ENCODE assay signal across 23 cellular contexts in the genomic region with DNA sequence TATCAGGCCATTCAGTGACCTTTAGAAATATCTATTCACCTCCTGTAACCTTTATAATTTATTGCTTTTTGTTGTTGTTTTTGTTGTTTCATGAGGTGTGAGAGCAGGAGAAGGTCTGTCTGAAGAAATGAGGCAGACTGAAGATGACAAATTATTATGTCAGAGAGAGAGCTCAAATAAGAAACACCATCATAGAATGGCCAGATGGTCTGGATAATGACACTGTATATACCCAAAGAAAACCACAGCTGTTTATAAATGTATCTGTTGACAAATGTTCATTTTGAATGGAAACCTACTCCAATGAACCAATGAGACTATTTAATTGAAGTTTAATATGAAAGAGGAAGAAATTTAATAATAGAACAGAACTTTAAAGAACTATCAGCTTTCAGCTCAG.
DNase-seq lines count a peak whose midpoint lies in the region; ATAC-seq and TF ChIP-seq lines count a peak whose summit lies in the region.
"Had no signal": no experiment of that assay in that cellular context is flagged by ENCODE, and none has a peak within 500 bp of the region (broad histone marks: within the 10 kb centered on the region; RNA-seq: fewer than 3 reads in every experiment).

No MANE protein-coding gene starts in this region.

- no peak overlapping the region for H3K4me3 ChIP-seq in upper lobe of right lung
- H3K4me3 ChIP-seq: PC-9 had no signal

- H3K4me1 Mint-ChIP-seq in chondrocyte (ENCODE audit: low read depth) = no peaks in the 10 kb centered on the region
- H3K4me1 Mint-ChIP-seq: T-cell had no signal

- no peak overlapping the region for H3K27ac ChIP-seq in upper lobe of right lung
- H3K27ac ChIP-seq: HL-60, PC-9 had no signal

- H3K4me1 ChIP-seq in upper lobe of right lung = no peaks in the 10 kb centered on the region

- H3K27me3 Mint-ChIP-seq in chondrocyte (ENCODE audit: low read depth) = peaks cover 4% of the 10 kb centered on the region
- H3K27me3 Mint-ChIP-seq: T-cell had no signal

- no peaks in the 10 kb centered on the region for H3K27me3 ChIP-seq in upper lobe of right lung

- H3K27ac Mint-ChIP-seq in chondrocyte (ENCODE audit: unreplicated experiment) = no peak overlapping the region
- H3K27ac Mint-ChIP-seq: T-cell had no signal

- no peak overlapping the region for H3K4me3 Mint-ChIP-seq in chondrocyte (ENCODE audit: unreplicated experiment)
- H3K4me3 Mint-ChIP-seq: T-cell had no signal

- no peaks in the 10 kb centered on the region for H3K36me3 ChIP-seq in upper lobe of right lung

- intact Hi-C loops in upper lobe of right lung (cut with DNase I) = no loop called here

- H3K9me3 ChIP-seq in upper lobe of right lung = no peaks in the 10 kb centered on the region

- TF ChIP-seq CTCF in chondrocyte (IDR thresholded peaks at IDR 0.05) (no peak), upper lobe of right lung (IDR thresholded peaks at IDR 0.05) (no peak)

- DNase-seq in DMS 273 treated with DMSO at 0.1 percent for 48 hours (lab: John Stamatoyannopoulos, UW) = peak; percentile 82
- peak; percentile 89 for DNase-seq in NCI-H1694 (lab: John Stamatoyannopoulos, UW)
- DNase-seq in NCI-H69 (lab: John Stamatoyannopoulos, UW) = peak; percentile 81
- peak; percentile 48 for DNase-seq in myocyte (ENCODE audit: low read depth)
- DNase-seq in MV-4-11 (lab: John Stamatoyannopoulos, UW) = no peak
- DNase-seq in chondrocyte (ENCODE audit: low spot score) = no peak
- no peak for DNase-seq in upper lobe of right lung
- DNase-seq: DMS79, EL, GF-D8, GOT3, NCI-H1105, NCI-H146, NCI-H2029 treated with DMSO at 0.1 percent for 48 hours, NCI-H226, NCI-H510A, NCI-H774, PC-9, Right ventricle myocardium superior, RPMI8226, T-cell had no signal

- no peaks in the 10 kb centered on the region for H3K9me3 Mint-ChIP-seq in chondrocyte (ENCODE audit: low read depth)

- H3K36me3 Mint-ChIP-seq in chondrocyte (ENCODE audit: low read depth) = no peaks in the 10 kb centered on the region
- H3K36me3 Mint-ChIP-seq: T-cell had no signal

- ATAC-seq in upper lobe of right lung = no peak
- ATAC-seq: HCT116, T-cell had no signal

Comparison
In these comparisons a context has a peak if more than half of its experiments do, and no peak if none do; other contexts are left out.
1. DNase-seq: peak in DMS 273 treated with DMSO at 0.1 percent for 48 hours (single experiment), NCI-H1694 (single experiment), NCI-H69 (single experiment) and myocyte (single experiment); none in MV-4-11 (single experiment), chondrocyte (single experiment) and upper lobe of right lung (single experiment).